ENCODE assay signal across 1 cellular context in genomic region chr4:2103843-2104547, GRCh38.
TF ChIP-seq lines count a peak whose summit lies in the region.

No MANE protein-coding gene starts in this region.

TF ChIP-seq in SK-N-SH, 30 proteins besides CTCF, POLR2A, EP300 and RAD21 (continued from another document):
- TF ChIP-seq REST (IDR thresholded peaks at IDR 0.05; ENCODE audit: low read depth, low read length) (no peak), USF2 (IDR thresholded peaks at IDR 0.05; ENCODE audit: borderline replicate concordance, low read depth, low read length) (no peak), GATA2 (CRISPR knock-in tag; IDR thresholded peaks at IDR 0.05) (no peak), PBX3 (IDR thresholded peaks at IDR 0.05) (no peak), FOXM1 (IDR thresholded peaks at IDR 0.05; ENCODE audit: low read depth) (no peak), TCF12 (IDR thresholded peaks at IDR 0.05) (no peak), USF1 (IDR thresholded peaks at IDR 0.05; ENCODE audit: borderline replicate concordance, low read depth) (no peak), RFX5 (IDR thresholded peaks at IDR 0.05; ENCODE audit: low read length) (no peak)
